In genomic region chr12:49336645-49337584, GRCh38 we compare ENCODE assay signal across 8 cellular contexts. TPM values are rescaled to one million over a fixed set of nuclear protein-coding genes. Genes with fewer than 3 reads are reported as not detected.
DNase-seq lines count a peak whose midpoint lies in the region; ATAC-seq and TF ChIP-seq lines count a peak whose summit lies in the region.

Gene C1QL4, minus strand, starts transcription at chr12:49337188. Its CDS starts 711 bp downstream, at chr12:49336477.

- no peak for ATAC-seq in GM21526 (IDR thresholded peaks at IDR 0.05; ENCODE audit: low FRiP score, unreplicated experiment)

- H3K27me3 ChIP-seq in HAP-1 (ENCODE audit: low read depth) (no peaks in the 10 kb centered on the region), breast epithelium (peaks cover 10 to 30% of the 10 kb centered on the region in 2 donors)

- DNase-seq in DMS153 (lab: John Stamatoyannopoulos, UW), result peak; percentile 39
- peak; percentile 75 to 96 for DNase-seq in HAP-1 (ENCODE audit: low spot score in 2 of 2)
- peak; percentile 43 for DNase-seq in NCI-H2107 (lab: John Stamatoyannopoulos, UW)
- DNase-seq in breast epithelium (ENCODE audit: low spot score in 2 of 2), result peak; percentile 69 to 80
- DNase-seq in inferior parietal cortex (ENCODE audit: extremely low spot score), result peak; percentile 57
- DNase-seq in stimulated activated CD4-positive, alpha-beta T cell treated with anti-CD3 and anti-CD28 coated beads, Interleukin-12 subunit alpha, Interleukin-12 subunit beta, amount 100 ng/mL, for 24 hours (ENCODE audit: low read depth in 2 of 2), result peak; percentile 66 to 88

- in situ Hi-C loops in HAP-1 (cut with MboI; ENCODE audit: low sequenced_read_pairs), result no loop called here

- H3K9me3 ChIP-seq in HAP-1 (no peaks in the 10 kb centered on the region), breast epithelium (no peaks in the 10 kb centered on the region)

- H3K36me3 ChIP-seq in HAP-1 (replicated peaks), result peaks cover 5% of the 10 kb centered on the region
- H3K36me3 ChIP-seq in breast epithelium, result no peaks in the 10 kb centered on the region

- H3K4me1 ChIP-seq in HAP-1 (peaks cover 8% of the 10 kb centered on the region; the same call in 1 of the 2 replicates), breast epithelium (no peaks in the 10 kb centered on the region)

- H3K4me3 ChIP-seq in HAP-1 (peak within 1 kb of the TSS; percentile 68), WI38 (ENCODE audit: low read depth, low read length) (peak within 1 kb of the TSS; percentile 56), breast epithelium (peak within 1 kb of the TSS; percentile 21 to 61 (median 43))

- TF ChIP-seq CTCF in WI38 (IDR thresholded peaks at IDR 0.05; ENCODE audit: low read depth, low read length) (peak; percentile 83), breast epithelium (IDR thresholded peaks at IDR 0.05) (peak; percentile 49 to 72 (median 55))

- TF ChIP-seq POLR2A in breast epithelium (IDR thresholded peaks at IDR 0.05), result no peak

- intact Hi-C loops in breast epithelium (cut with DNase I; ENCODE audit: low total_unique reads), result no loop called here

- H3K27ac ChIP-seq in breast epithelium, result no peak within 1 kb of the TSS

RNA-seq across cellular contexts. Expression of gene C1QL4, which starts in this region (rescaled TPM):
- total RNA-seq in breast epithelium, result under 1 TPM in 2 of 3 donors, not detected in 1; 0.33 to 0.44 TPM

Comparison
In these comparisons a context has a peak if more than half of its experiments do, and no peak if none do; other contexts are left out.
1. Peak in DNase-seq and H3K4me3 ChIP-seq in breast epithelium; RNA of the gene not detected or under 1 TPM.